ENCODE assay signal across 16 cellular contexts in the genomic region with DNA sequence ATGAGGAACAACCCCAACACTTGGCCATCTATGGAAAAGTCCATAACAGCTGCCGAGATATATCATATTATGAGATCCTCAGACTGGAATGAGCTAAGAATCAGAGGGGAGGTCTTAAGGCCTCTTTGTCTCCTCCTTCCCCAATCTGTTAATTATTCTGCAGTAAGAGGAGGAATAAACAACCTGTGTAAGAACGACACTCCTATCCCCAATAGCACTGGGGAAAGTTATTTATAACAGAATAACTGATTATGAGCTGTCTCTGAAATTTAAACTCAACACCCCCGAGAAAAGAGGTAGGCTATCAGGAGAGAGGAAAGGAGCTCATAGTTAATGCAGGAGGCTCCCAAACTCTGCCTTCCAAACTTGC.
DNase-seq lines count a peak whose midpoint lies in the region; ATAC-seq and TF ChIP-seq lines count a peak whose summit lies in the region.
"Had no signal": no experiment of that assay in that cellular context is flagged by ENCODE, and none has a peak within 500 bp of the region (broad histone marks: within the 10 kb centered on the region; RNA-seq: fewer than 3 reads in every experiment).

No MANE protein-coding gene starts in this region.

- peak overlapping the region; percentile 48 for H3K4me2 ChIP-seq in OCI-LY3 (ENCODE audit: low read length)

- no peaks in the 10 kb centered on the region for H3K9me3 Mint-ChIP-seq in activated CD4-positive, alpha-beta T cell treated with anti-CD3 and anti-CD28 coated beads, Interleukin-2, amount 10 ng/mL, durations not matched to agents 24 days and 14 days
- H3K9me3 Mint-ChIP-seq in stimulated activated memory B cell treated with anti-CD40 and anti-IgM and Interleukin-4, amounts not matched to agents 10 μg/mL and 1 μg/mL and 100 μg/mL, for 72 hours: no peaks in the 10 kb centered on the region
- no peaks in the 10 kb centered on the region for H3K9me3 Mint-ChIP-seq in activated T-cell treated with anti-CD3 and anti-CD28 coated beads, Interleukin-2, amount 50 U/mL, for 72 hours
- H3K9me3 Mint-ChIP-seq in WTC11: no peaks in the 10 kb centered on the region
- H3K9me3 Mint-ChIP-seq: CD8-positive, alpha-beta T cell; T-cell had no signal

- peaks cover 23% of the 10 kb centered on the region for H3K4me1 Mint-ChIP-seq in activated CD4-positive, alpha-beta T cell treated with anti-CD3 and anti-CD28 coated beads, Interleukin-2, amount 10 ng/mL, durations not matched to agents 24 days and 14 days
- H3K4me1 Mint-ChIP-seq in stimulated activated memory B cell treated with anti-CD40 and anti-IgM and Interleukin-4, amounts not matched to agents 10 μg/mL and 1 μg/mL and 100 μg/mL, for 72 hours: peaks cover 12% of the 10 kb centered on the region
- H3K4me1 Mint-ChIP-seq in activated T-cell treated with anti-CD3 and anti-CD28 coated beads, Interleukin-2, amount 50 U/mL, for 72 hours (ENCODE audit: low read depth): peaks cover 42% of the 10 kb centered on the region
- H3K4me1 Mint-ChIP-seq in WTC11: no peaks in the 10 kb centered on the region

- H3K79me2 ChIP-seq in OCI-LY3 (ENCODE audit: low read length): peaks cover 28% of the 10 kb centered on the region

- DNase-seq in activated CD4-positive, alpha-beta T cell treated with anti-CD3 and anti-CD28 coated beads, Interleukin-2, amount 10 ng/mL, durations not matched to agents 24 days and 14 days: no peak
- DNase-seq in activated CD4-positive, alpha-beta T cell treated with anti-CD3 and anti-CD28 coated beads for 4 hours: no peak
- DNase-seq in mesenteric fat pad (ENCODE audit: low spot score) (no peak), WTC11 (ENCODE audit: low spot score) (no peak)
- DNase-seq in activated T-cell treated with anti-CD3 and anti-CD28 coated beads, Interleukin-2, amount 50 U/mL, for 72 hours: no peak
- DNase-seq: activated CD4-positive, alpha-beta T cell treated with anti-CD3 and anti-CD28 coated beads for 1 hour; CD8-positive, alpha-beta T cell; NCI-H1417; NCI-H510A; stimulated activated naive CD4-positive, alpha-beta T cell; T-cell had no signal

- H3K27me3 Mint-ChIP-seq in activated CD4-positive, alpha-beta T cell treated with anti-CD3 and anti-CD28 coated beads, Interleukin-2, amount 10 ng/mL, durations not matched to agents 24 days and 14 days: no peaks in the 10 kb centered on the region
- no peaks in the 10 kb centered on the region for H3K27me3 Mint-ChIP-seq in stimulated activated memory B cell treated with anti-CD40 and anti-IgM and Interleukin-4, amounts not matched to agents 10 μg/mL and 1 μg/mL and 100 μg/mL, for 72 hours
- no peaks in the 10 kb centered on the region for H3K27me3 Mint-ChIP-seq in activated T-cell treated with anti-CD3 and anti-CD28 coated beads, Interleukin-2, amount 50 U/mL, for 72 hours (ENCODE audit: low read depth)
- H3K27me3 Mint-ChIP-seq in WTC11 (ENCODE audit: low read depth): no peaks in the 10 kb centered on the region
- H3K27me3 Mint-ChIP-seq: progenitor cell of endocrine pancreas, T-cell had no signal

- peaks cover 73% of the 10 kb centered on the region for H3K36me3 ChIP-seq in OCI-LY3 (replicated peaks; ENCODE audit: low read depth, low read length)

- TF ChIP-seq CTCF in OCI-LY3 (IDR thresholded peaks at IDR 0.05; ENCODE audit: low read depth, low read length) (no peak), WTC11 (IDR thresholded peaks at IDR 0.05) (no peak)

- H3K27ac ChIP-seq in OCI-LY3 (ENCODE audit: low read length) (peak overlapping the region; percentile 91), cingulate gyrus (ENCODE audit: low read depth, low read length) (peak overlapping the region; percentile 11)

- H4K20me1 ChIP-seq in OCI-LY3 (ENCODE audit: insufficient read depth, low read length): no peaks in the 10 kb centered on the region

- H3K4me1 ChIP-seq in OCI-LY3 (ENCODE audit: low read length): peaks cover 83% of the 10 kb centered on the region

- peak overlapping the region; percentile 36 for H3K9ac ChIP-seq in OCI-LY3 (ENCODE audit: low read length)

- no peaks in the 10 kb centered on the region for H3K9me3 ChIP-seq in OCI-LY3 (ENCODE audit: insufficient read depth, low read length)

- intact Hi-C loops in activated CD4-positive, alpha-beta T cell treated with anti-CD3 and anti-CD28 coated beads, Interleukin-2, amount 10 ng/mL, durations not matched to agents 24 days and 14 days (cut with micrococcal nuclease): loop anchor here (1.0 to 5.0 kb wide), 3 partner anchors 26 to 441 kb away; no protein-coding TSS in a partner anchor

- POLR2A ChIA-PET in WTC11 (lab: Charles Lee): interaction anchor here (0.7 kb wide), 1 partner anchor 32 kb away, joined by 8 read pairs; no protein-coding TSS in a partner anchor

- no peak overlapping the region for H2AFZ ChIP-seq in OCI-LY3 (ENCODE audit: low read depth, low read length)

- H3K27me3 ChIP-seq in OCI-LY3 (ENCODE audit: low read depth, low read length): no peaks in the 10 kb centered on the region

- H3K4me3 ChIP-seq in OCI-LY3 (ENCODE audit: low read length): peak overlapping the region; percentile 28

- ATAC-seq in stimulated activated memory B cell treated with anti-CD40 and anti-IgM and Interleukin-4, amounts not matched to agents 10 μg/mL and 1 μg/mL and 100 μg/mL, for 72 hours: no peak
- no peak for ATAC-seq in activated T-cell treated with anti-CD3 and anti-CD28 coated beads, Interleukin-2, amount 50 U/mL, for 72 hours (replicated peaks in 1 of 2)
- no peak for ATAC-seq in WTC11
- ATAC-seq: CD8-positive, alpha-beta T cell; Panc1; T-cell had no signal

- H3K4me3 Mint-ChIP-seq in activated CD4-positive, alpha-beta T cell treated with anti-CD3 and anti-CD28 coated beads, Interleukin-2, amount 10 ng/mL, durations not matched to agents 24 days and 14 days: no peak overlapping the region
- H3K4me3 Mint-ChIP-seq in stimulated activated memory B cell treated with anti-CD40 and anti-IgM and Interleukin-4, amounts not matched to agents 10 μg/mL and 1 μg/mL and 100 μg/mL, for 72 hours: no peak overlapping the region
- H3K4me3 Mint-ChIP-seq in activated T-cell treated with anti-CD3 and anti-CD28 coated beads, Interleukin-2, amount 50 U/mL, for 72 hours: peak overlapping the region in 1 of 2 donors; percentile 11
- no peak overlapping the region for H3K4me3 Mint-ChIP-seq in WTC11
- H3K4me3 Mint-ChIP-seq: CD8-positive, alpha-beta T cell; T-cell had no signal

- H3K36me3 Mint-ChIP-seq in activated CD4-positive, alpha-beta T cell treated with anti-CD3 and anti-CD28 coated beads, Interleukin-2, amount 10 ng/mL, durations not matched to agents 24 days and 14 days (ENCODE audit: low read depth): peaks cover 65% of the 10 kb centered on the region
- H3K36me3 Mint-ChIP-seq in stimulated activated memory B cell treated with anti-CD40 and anti-IgM and Interleukin-4, amounts not matched to agents 10 μg/mL and 1 μg/mL and 100 μg/mL, for 72 hours: peaks cover 69% of the 10 kb centered on the region
- peaks cover 22 to 52% of the 10 kb centered on the region in 2 donors for H3K36me3 Mint-ChIP-seq in activated T-cell treated with anti-CD3 and anti-CD28 coated beads, Interleukin-2, amount 50 U/mL, for 72 hours (ENCODE audit: insufficient read depth in 2 of 2)
- peaks cover 52% of the 10 kb centered on the region for H3K36me3 Mint-ChIP-seq in WTC11

- peak overlapping the region; percentile 72 for H3K27ac Mint-ChIP-seq in activated CD4-positive, alpha-beta T cell treated with anti-CD3 and anti-CD28 coated beads, Interleukin-2, amount 10 ng/mL, durations not matched to agents 24 days and 14 days
- peak overlapping the region; percentile 45 for H3K27ac Mint-ChIP-seq in stimulated activated memory B cell treated with anti-CD40 and anti-IgM and Interleukin-4, amounts not matched to agents 10 μg/mL and 1 μg/mL and 100 μg/mL, for 72 hours
- no peak overlapping the region for H3K27ac Mint-ChIP-seq in activated T-cell treated with anti-CD3 and anti-CD28 coated beads, Interleukin-2, amount 50 U/mL, for 72 hours
- H3K27ac Mint-ChIP-seq in WTC11: no peak overlapping the region
- H3K27ac Mint-ChIP-seq: CD8-positive, alpha-beta T cell; progenitor cell of endocrine pancreas; T-cell had no signal

- CTCF ChIA-PET in WTC11 (lab: Charles Lee): interaction anchor here (1.4 to 2.8 kb wide), 5 partner anchors 9 to 162 kb away, joined by 4 to 12 read pairs (median 9); no protein-coding TSS in a partner anchor

TF ChIP-seq in WTC11, 78 proteins besides CTCF, POLR2A, EP300 and RAD21 (continues in another document):
- TF ChIP-seq ZNF416 (CRISPR knock-in tag; IDR thresholded peaks at IDR 0.05) (no peak), NR2C2 (CRISPR knock-in tag; IDR thresholded peaks at IDR 0.05) (no peak), IRF2 (CRISPR knock-in tag; IDR thresholded peaks at IDR 0.05; ENCODE audit: borderline replicate concordance, low read depth) (no peak), CREM (CRISPR knock-in tag; IDR thresholded peaks at IDR 0.05) (no peak), FOXJ3 (CRISPR knock-in tag; IDR thresholded peaks at IDR 0.05; ENCODE audit: borderline replicate concordance) (no peak)
- TF ChIP-seq, protein P1, sequence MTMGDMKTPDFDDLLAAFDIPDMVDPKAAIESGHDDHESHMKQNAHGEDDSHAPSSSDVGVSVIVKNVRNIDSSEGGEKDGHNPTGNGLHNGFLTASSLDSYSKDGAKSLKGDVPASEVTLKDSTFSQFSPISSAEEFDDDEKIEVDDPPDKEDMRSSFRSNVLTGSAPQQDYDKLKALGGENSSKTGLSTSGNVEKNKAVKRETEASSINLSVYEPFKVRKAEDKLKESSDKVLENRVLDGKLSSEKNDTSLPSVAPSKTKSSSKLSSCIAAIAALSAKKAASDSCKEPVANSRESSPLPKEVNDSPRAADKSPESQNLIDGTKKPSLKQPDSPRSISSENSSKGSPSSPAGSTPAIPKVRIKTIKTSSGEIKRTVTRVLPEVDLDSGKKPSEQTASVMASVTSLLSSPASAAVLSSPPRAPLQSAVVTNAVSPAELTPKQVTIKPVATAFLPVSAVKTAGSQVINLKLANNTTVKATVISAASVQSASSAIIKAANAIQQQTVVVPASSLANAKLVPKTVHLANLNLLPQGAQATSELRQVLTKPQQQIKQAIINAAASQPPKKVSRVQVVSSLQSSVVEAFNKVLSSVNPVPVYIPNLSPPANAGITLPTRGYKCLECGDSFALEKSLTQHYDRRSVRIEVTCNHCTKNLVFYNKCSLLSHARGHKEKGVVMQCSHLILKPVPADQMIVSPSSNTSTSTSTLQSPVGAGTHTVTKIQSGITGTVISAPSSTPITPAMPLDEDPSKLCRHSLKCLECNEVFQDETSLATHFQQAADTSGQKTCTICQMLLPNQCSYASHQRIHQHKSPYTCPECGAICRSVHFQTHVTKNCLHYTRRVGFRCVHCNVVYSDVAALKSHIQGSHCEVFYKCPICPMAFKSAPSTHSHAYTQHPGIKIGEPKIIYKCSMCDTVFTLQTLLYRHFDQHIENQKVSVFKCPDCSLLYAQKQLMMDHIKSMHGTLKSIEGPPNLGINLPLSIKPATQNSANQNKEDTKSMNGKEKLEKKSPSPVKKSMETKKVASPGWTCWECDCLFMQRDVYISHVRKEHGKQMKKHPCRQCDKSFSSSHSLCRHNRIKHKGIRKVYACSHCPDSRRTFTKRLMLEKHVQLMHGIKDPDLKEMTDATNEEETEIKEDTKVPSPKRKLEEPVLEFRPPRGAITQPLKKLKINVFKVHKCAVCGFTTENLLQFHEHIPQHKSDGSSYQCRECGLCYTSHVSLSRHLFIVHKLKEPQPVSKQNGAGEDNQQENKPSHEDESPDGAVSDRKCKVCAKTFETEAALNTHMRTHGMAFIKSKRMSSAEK (CRISPR knock-in tag; IDR thresholded peaks at IDR 0.05; ENCODE audit: borderline replicate concordance): no peak

Comparison
In these comparisons a context has a peak if more than half of its experiments do, and no peak if none do; other contexts are left out.
1. H3K27ac Mint-ChIP-seq: peak in activated CD4-positive, alpha-beta T cell treated with anti-CD3 and anti-CD28 coated beads, Interleukin-2, amount 10 ng/mL, durations not matched to agents 24 days and 14 days (single experiment) and stimulated activated memory B cell treated with anti-CD40 and anti-IgM and Interleukin-4, amounts not matched to agents 10 μg/mL and 1 μg/mL and 100 μg/mL, for 72 hours (single experiment); none in activated T-cell treated with anti-CD3 and anti-CD28 coated beads, Interleukin-2, amount 50 U/mL, for 72 hours (single experiment) and WTC11 (single experiment).